17 cellular contexts compared by ENCODE assay signal in genomic region chr4:162557516-162558106, GRCh38.
"Had no signal": no experiment of that assay in that cellular context is flagged by ENCODE, and none has a peak within 500 bp of the region (broad histone marks: within the 10 kb centered on the region; RNA-seq: fewer than 3 reads in every experiment).

No MANE protein-coding gene starts in this region.

- DNase-seq: activated CD4-positive, alpha-beta T cell treated with anti-CD3 and anti-CD28 coated beads for 4 hours; activated CD8-positive, alpha-beta T cell treated with anti-CD3 and anti-CD28 coated beads for 36 hours; activated effector memory CD4-positive, alpha-beta T cell treated with Interleukin-2 at 50 U/mL for 16 hours; activated T-cell treated with anti-CD3 and anti-CD28 coated beads, Interleukin-2, amount 50 U/mL, for 4 hours; adrenal gland; dermis blood vessel endothelial cell; effector memory CD8-positive, alpha-beta T cell; foreskin keratinocyte; immature natural killer cell; nucleus accumbens; posterior cingulate gyrus; right cardiac atrium; stimulated activated naive CD8-positive, alpha-beta T cell treated with anti-CD3 and anti-CD28 coated beads, Interleukin-15, Interleukin-2, amounts not matched to agents 100 U/mL and 50 U/mL, for 24 hours; trophoblast cell had no signal

- H3K4me1 ChIP-seq: adrenal gland, foreskin keratinocyte, suprapubic skin had no signal

- H3K27ac ChIP-seq: adrenal gland, foreskin keratinocyte, suprapubic skin had no signal

- H3K27me3 ChIP-seq: adrenal gland, foreskin keratinocyte, suprapubic skin had no signal

- H3K36me3 ChIP-seq: adrenal gland, suprapubic skin had no signal

- H3K9me3 ChIP-seq: adrenal gland, suprapubic skin had no signal

- ATAC-seq: activated CD8-positive, alpha-beta T cell treated with anti-CD3 and anti-CD28 coated beads for 36 hours; activated T-cell treated with anti-CD3 and anti-CD28 coated beads, Interleukin-2, amount 50 U/mL, for 4 hours; effector memory CD8-positive, alpha-beta T cell; foreskin keratinocyte; natural killer cell treated with Interleukin-12 subunit alpha and Interleukin-12 subunit beta and Interleukin-15 and Interleukin-18, amount 100 ng/mL, for 72 hours; right cardiac atrium; stimulated activated naive CD8-positive, alpha-beta T cell treated with anti-CD3 and anti-CD28 coated beads, Interleukin-15, Interleukin-2, amounts not matched to agents 100 U/mL and 50 U/mL, for 24 hours; WTC11 had no signal

- H3K4me3 ChIP-seq: adrenal gland, suprapubic skin had no signal
